ENCODE assay signal across 21 cellular contexts in the genomic region with DNA sequence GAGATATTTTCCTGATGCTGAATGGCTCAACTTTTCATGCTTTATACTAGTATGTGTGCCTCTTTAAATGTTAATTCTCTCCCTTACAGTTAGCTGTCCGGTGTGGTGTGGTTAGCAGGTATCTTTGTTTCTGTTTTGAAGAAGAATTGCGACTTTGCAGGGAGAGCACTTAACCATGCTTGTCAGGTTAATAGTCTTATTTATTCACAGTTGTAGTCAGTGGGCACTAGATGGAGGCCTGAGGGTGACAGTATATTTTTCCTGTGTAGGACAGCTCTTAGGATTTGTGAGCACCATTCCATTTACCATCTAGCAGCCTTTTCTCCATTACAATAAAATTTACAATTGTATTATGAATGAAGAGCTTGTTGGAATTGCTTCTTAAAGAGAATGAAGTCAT. TPM values are rescaled to one million over a fixed set of nuclear protein-coding genes. Genes with fewer than 3 reads are reported as not detected.
"Had no signal": no experiment of that assay in that cellular context is flagged by ENCODE, and none has a peak within 500 bp of the region (broad histone marks: within the 10 kb centered on the region; RNA-seq: fewer than 3 reads in every experiment).

No MANE protein-coding gene starts in this region.

- H3K9me3 Mint-ChIP-seq: activated T-helper 17 cell treated with anti-CD3 and anti-CD28 coated beads, Interleukin-2, amount 50 U/mL, for 72 hours; dendritic cell treated with granulocyte-macrophage colony-stimulating factor and Interleukin-4, amounts not matched to agents 40 ng/mL and 50 ng/mL, for 4 days; nephron had no signal

- DNase-seq: activated CD4-positive, alpha-beta memory T cell treated with anti-CD3 and anti-CD28 coated beads, Interleukin-2, amount 10 ng/mL, durations not matched to agents 7 days and 5 days; activated CD4-positive, alpha-beta T cell treated with anti-CD3 and anti-CD28 coated beads for 4 hours; activated naive CD4-positive, alpha-beta T cell; activated naive CD8-positive, alpha-beta T cell treated with anti-CD3 and anti-CD28 coated beads, Interleukin-2, amount 10 ng/mL, durations not matched to agents 7 days and 5 days; activated T-cell treated with anti-CD3 and anti-CD28 coated beads, Interleukin-2, amount 50 U/mL, for 1 hour; amygdala; effector CD8-positive, alpha-beta T cell; islet precursor cell; psoas muscle; right cardiac atrium; stimulated activated CD4-positive, alpha-beta T cell treated with anti-CD3 and anti-CD28 coated beads, Interleukin-2, amount 100 ng/mL, for 24 hours; stimulated activated naive CD4-positive, alpha-beta T cell treated with Interleukin-2 at 50 U/mL for 16 hours; tibial artery; WERI-Rb-1 had no signal

- H3K27ac Mint-ChIP-seq: activated CD4-positive, alpha-beta memory T cell treated with anti-CD3 and anti-CD28 coated beads, Interleukin-2, amount 10 ng/mL, durations not matched to agents 7 days and 5 days; activated naive CD8-positive, alpha-beta T cell treated with anti-CD3 and anti-CD28 coated beads, Interleukin-2, amount 10 ng/mL, durations not matched to agents 7 days and 5 days; activated T-helper 17 cell treated with anti-CD3 and anti-CD28 coated beads, Interleukin-2, amount 50 U/mL, for 72 hours; dendritic cell treated with granulocyte-macrophage colony-stimulating factor and Interleukin-4, amounts not matched to agents 40 ng/mL and 50 ng/mL, for 4 days; mesothelial cell of epicardium; nephron had no signal

- H3K4me3 ChIP-seq: cardiac muscle cell, psoas muscle, tibial artery had no signal

- H3K27me3 Mint-ChIP-seq: activated CD4-positive, alpha-beta memory T cell treated with anti-CD3 and anti-CD28 coated beads, Interleukin-2, amount 10 ng/mL, durations not matched to agents 7 days and 5 days had no signal

- H3K4me1 Mint-ChIP-seq: activated T-helper 17 cell treated with anti-CD3 and anti-CD28 coated beads, Interleukin-2, amount 50 U/mL, for 72 hours; nephron had no signal

- H3K27ac ChIP-seq: cardiac muscle cell, psoas muscle, tibial artery, WERI-Rb-1 had no signal

- H3K4me3 Mint-ChIP-seq: activated CD4-positive, alpha-beta memory T cell treated with anti-CD3 and anti-CD28 coated beads, Interleukin-2, amount 10 ng/mL, durations not matched to agents 7 days and 5 days; activated naive CD8-positive, alpha-beta T cell treated with anti-CD3 and anti-CD28 coated beads, Interleukin-2, amount 10 ng/mL, durations not matched to agents 7 days and 5 days; activated T-helper 17 cell treated with anti-CD3 and anti-CD28 coated beads, Interleukin-2, amount 50 U/mL, for 72 hours; dendritic cell treated with granulocyte-macrophage colony-stimulating factor and Interleukin-4, amounts not matched to agents 40 ng/mL and 50 ng/mL, for 4 days; mesothelial cell of epicardium; nephron had no signal

- H3K9me3 ChIP-seq: psoas muscle, tibial artery had no signal

- H3K36me3 ChIP-seq: cardiac muscle cell, tibial artery, WERI-Rb-1 had no signal

- H3K4me1 ChIP-seq: psoas muscle had no signal

- ATAC-seq: activated T-helper 17 cell treated with anti-CD3 and anti-CD28 coated beads, Interleukin-2, amount 50 U/mL, for 72 hours; left lobe of liver; psoas muscle; right cardiac atrium had no signal

- H3K27me3 ChIP-seq: cardiac muscle cell, tibial artery had no signal

- H3K36me3 Mint-ChIP-seq: activated naive CD8-positive, alpha-beta T cell treated with anti-CD3 and anti-CD28 coated beads, Interleukin-2, amount 10 ng/mL, durations not matched to agents 7 days and 5 days had no signal

RNA-seq across cellular contexts. Expression of gene PDE3A, which starts 34.9 kb away (rescaled TPM):
- total RNA-seq: activated CD4-positive, alpha-beta memory T cell treated with anti-CD3 and anti-CD28 coated beads, Interleukin-2, amount 10 ng/mL, durations not matched to agents 7 days and 5 days; activated naive CD8-positive, alpha-beta T cell treated with anti-CD3 and anti-CD28 coated beads, Interleukin-2, amount 10 ng/mL, durations not matched to agents 7 days and 5 days; activated T-helper 17 cell treated with anti-CD3 and anti-CD28 coated beads, Interleukin-2, amount 50 U/mL, for 72 hours; T-helper 2 cell treated with Interferon-gamma antibody and Interleukin-4, amounts not matched to agents 100 ng/mL and 5 ng/mL, for 36 hours had no signal
